25 cellular contexts compared by ENCODE assay signal in the genomic region with DNA sequence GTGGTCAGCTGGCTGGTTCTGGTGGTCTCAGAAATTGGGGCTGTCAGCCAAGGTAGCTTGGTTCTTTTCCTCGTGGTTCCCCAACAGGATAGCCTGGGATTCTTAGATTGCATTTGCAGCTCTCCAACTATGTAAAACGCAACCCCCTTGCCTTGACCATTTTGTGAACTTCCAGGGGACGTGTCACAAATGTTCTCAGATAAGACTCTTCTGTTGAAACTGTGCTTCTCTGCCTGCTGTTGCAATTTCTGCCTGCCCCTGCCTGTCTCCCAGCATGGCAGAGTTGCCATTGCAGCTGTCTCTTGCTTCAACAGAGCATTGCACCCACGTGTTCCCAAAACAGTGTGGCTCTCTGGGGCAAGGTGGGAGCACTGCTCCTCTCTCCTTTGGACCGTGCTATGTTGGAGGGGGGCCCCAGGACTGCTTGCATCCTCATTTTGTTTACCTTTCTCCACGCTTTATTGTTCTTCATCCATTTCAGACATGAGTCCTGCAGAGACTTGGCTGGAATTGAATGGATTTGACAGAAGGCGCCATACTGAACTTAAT.
"Had no signal": no experiment of that assay in that cellular context is flagged by ENCODE, and none has a peak within 500 bp of the region (broad histone marks: within the 10 kb centered on the region; RNA-seq: fewer than 3 reads in every experiment).

No MANE protein-coding gene starts in this region.

- DNase-seq: activated CD4-positive, alpha-beta memory T cell treated with anti-CD3 and anti-CD28 coated beads for 36 hours; activated CD4-positive, alpha-beta T cell treated with anti-CD3 and anti-CD28 coated beads, Interleukin-2, amount 10 ng/mL, durations not matched to agents 24 days and 14 days; activated CD4-positive, CD25-positive, alpha-beta regulatory T cell treated with anti-CD3 and anti-CD28 coated beads, Interleukin-2, amount 50 U/mL, for 72 hours; activated CD8-positive, alpha-beta memory T cell treated with anti-CD3 and anti-CD28 coated beads, Interleukin-2, amount 50 U/mL, for 4 hours; activated effector memory CD4-positive, alpha-beta T cell treated with anti-CD3 and anti-CD28 coated beads, Interleukin-2, amount 50 U/mL, for 16 hours; activated naive CD4-positive, alpha-beta T cell treated with anti-CD3 and anti-CD28 coated beads, Interleukin-2, amount 10 ng/mL, durations not matched to agents 7 days and 5 days; activated T-cell treated with anti-CD3 and anti-CD28 coated beads, Interleukin-2, amount 50 U/mL, for 1 hour; amygdala; colonic mucosa; effector memory CD8-positive, alpha-beta T cell; foreskin fibroblast; heart left ventricle; hypothalamus; immature natural killer cell; kidney; left colon; mammary epithelial cell; naive B cell; nephron progenitor cell; ovary; right lobe of liver; stimulated activated CD4-positive, alpha-beta T cell treated with anti-CD3 and anti-CD28 coated beads, Interleukin-2, amount 100 ng/mL, for 48 hours; stimulated activated naive CD8-positive, alpha-beta T cell treated with anti-CD3 and anti-CD28 coated beads, Interleukin-15, Interleukin-2, amounts not matched to agents 100 U/mL and 50 U/mL, for 24 hours; T1000; uterus had no signal

- H3K9me3 ChIP-seq: colonic mucosa, ovary, right lobe of liver, uterus had no signal

- H3K4me1 ChIP-seq: colonic mucosa, heart left ventricle, right lobe of liver, uterus had no signal

- H3K27ac ChIP-seq: colonic mucosa, heart left ventricle, ovary, right lobe of liver, uterus had no signal

- H3K36me3 ChIP-seq: colonic mucosa, heart left ventricle, ovary, right lobe of liver, uterus had no signal

- H3K4me3 ChIP-seq: colonic mucosa, heart left ventricle, ovary, right lobe of liver, uterus had no signal

- ATAC-seq: effector memory CD8-positive, alpha-beta T cell; heart left ventricle; left colon; right lobe of liver; stimulated activated naive CD8-positive, alpha-beta T cell treated with anti-CD3 and anti-CD28 coated beads, Interleukin-15, Interleukin-2, amounts not matched to agents 100 U/mL and 50 U/mL, for 24 hours had no signal

- H3K27me3 ChIP-seq: colonic mucosa, ovary, right lobe of liver, uterus had no signal
